Comparison of ENCODE assay signal across 18 cellular contexts in the genomic region with DNA sequence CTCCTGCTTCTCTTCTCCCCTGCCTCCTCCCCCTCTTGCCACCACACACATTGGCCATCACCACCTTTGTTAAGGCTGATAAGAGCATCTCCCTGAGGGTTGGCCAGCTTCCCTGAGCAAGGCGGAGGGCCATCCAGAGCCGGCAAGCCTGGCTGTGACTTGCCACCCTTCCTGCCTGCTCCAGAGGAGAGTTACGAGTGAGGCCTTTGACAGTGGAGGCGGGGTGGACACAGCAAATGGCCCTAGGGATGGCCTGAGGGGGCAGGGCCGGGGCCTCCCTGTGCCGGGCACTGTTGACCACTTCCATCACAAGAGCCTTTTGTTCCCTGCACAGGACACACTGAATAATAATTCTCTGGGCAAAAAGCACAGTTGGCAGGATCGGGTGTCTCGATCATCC. TPM values are rescaled to one million over a fixed set of nuclear protein-coding genes. Genes with fewer than 3 reads are reported as not detected.
A peak's percentile ranks its signal among the peaks of the same experiment; 100 is the strongest.
DNase-seq lines count a peak whose midpoint lies in the region; ATAC-seq and TF ChIP-seq lines count a peak whose summit lies in the region.
"Had no signal": no experiment of that assay in that cellular context is flagged by ENCODE, and none has a peak within 500 bp of the region (broad histone marks: within the 10 kb centered on the region; RNA-seq: fewer than 3 reads in every experiment).

No MANE protein-coding gene starts in this region.

- H3K4me3 ChIP-seq in left ventricle myocardium inferior = no peak overlapping the region
- peak overlapping the region; percentile 83 for H3K4me3 ChIP-seq in neuron (ENCODE audit: low read length)
- H3K4me3 ChIP-seq: BLaER1 had no signal

- no peak for TF ChIP-seq CTCF in left ventricle myocardium inferior (IDR thresholded peaks at IDR 0.05; ENCODE audit: borderline replicate concordance)

- no peak overlapping the region for H3K27ac Mint-ChIP-seq in activated CD8-positive, alpha-beta T cell treated with anti-CD3 and anti-CD28 coated beads, Interleukin-2, amount 10 ng/mL, durations not matched to agents 7 days and 5 days

- no peak overlapping the region for H3K4me3 Mint-ChIP-seq in activated CD8-positive, alpha-beta T cell treated with anti-CD3 and anti-CD28 coated beads, Interleukin-2, amount 10 ng/mL, durations not matched to agents 7 days and 5 days

- no peaks in the 10 kb centered on the region for H3K9me3 Mint-ChIP-seq in activated CD8-positive, alpha-beta T cell treated with anti-CD3 and anti-CD28 coated beads, Interleukin-2, amount 10 ng/mL, durations not matched to agents 7 days and 5 days (ENCODE audit: insufficient read depth)

- ATAC-seq in Right ventricle myocardium inferior (no peak), GM18870 (IDR thresholded peaks at IDR 0.05; ENCODE audit: unreplicated experiment) (no peak)
- no peak for ATAC-seq in activated CD8-positive, alpha-beta T cell treated with anti-CD3 and anti-CD28 coated beads, Interleukin-2, amount 10 ng/mL, durations not matched to agents 7 days and 5 days

- CTCF ChIA-PET in activated CD8-positive, alpha-beta T cell treated with anti-CD3 and anti-CD28 coated beads, Interleukin-2, amount 10 ng/mL, durations not matched to agents 7 days and 5 days (lab: Charles Lee) = no interaction called here

- H3K4me1 ChIP-seq in left ventricle myocardium inferior = peaks cover 31% of the 10 kb centered on the region
- peaks cover 31% of the 10 kb centered on the region for H3K4me1 ChIP-seq in neuron (ENCODE audit: insufficient read depth, low read length)

- peaks cover 17% of the 10 kb centered on the region for H3K4me1 Mint-ChIP-seq in activated CD8-positive, alpha-beta T cell treated with anti-CD3 and anti-CD28 coated beads, Interleukin-2, amount 10 ng/mL, durations not matched to agents 7 days and 5 days (ENCODE audit: low read depth)

- peak; percentile 28 for DNase-seq in Right ventricle myocardium inferior (ENCODE audit: missing footprints)
- DNase-seq in left ventricle myocardium inferior = no peak
- DNase-seq in head of caudate nucleus = peak; percentile 67 to 95 (median 88)
- no peak for DNase-seq in activated CD8-positive, alpha-beta T cell treated with anti-CD3 and anti-CD28 coated beads, Interleukin-2, amount 10 ng/mL, durations not matched to agents 7 days and 5 days
- DNase-seq in T-helper 2 cell = no peak
- no peak for DNase-seq in activated CD4-positive, CD25-positive, alpha-beta regulatory T cell (lab: John Stamatoyannopoulos, UW)
- DNase-seq: 8988T, DMS153, KBM-7, NCI-H2081 treated with DMSO at 0.1 percent for 48 hours, NCI-H524, SHP77, T-helper 1 cell had no signal

- no peak overlapping the region for H3K27ac ChIP-seq in left ventricle myocardium inferior (replicated peaks)
- H3K27ac ChIP-seq: BLaER1 had no signal

- peaks cover 19% of the 10 kb centered on the region for H3K27me3 Mint-ChIP-seq in activated CD8-positive, alpha-beta T cell treated with anti-CD3 and anti-CD28 coated beads, Interleukin-2, amount 10 ng/mL, durations not matched to agents 7 days and 5 days (ENCODE audit: low read depth)

- H3K9me3 ChIP-seq in left ventricle myocardium inferior (replicated peaks) = no peaks in the 10 kb centered on the region
- no peaks in the 10 kb centered on the region for H3K9me3 ChIP-seq in neuron (ENCODE audit: low read length)
- H3K9me3 ChIP-seq: BLaER1, pancreas had no signal

- POLR2A ChIA-PET in activated CD8-positive, alpha-beta T cell treated with anti-CD3 and anti-CD28 coated beads, Interleukin-2, amount 10 ng/mL, durations not matched to agents 7 days and 5 days (lab: Charles Lee) = interaction anchor here (0.6 kb wide), 1 partner anchor 14 kb away, joined by 3 read pairs; no protein-coding TSS in a partner anchor

- H3K36me3 Mint-ChIP-seq in activated CD8-positive, alpha-beta T cell treated with anti-CD3 and anti-CD28 coated beads, Interleukin-2, amount 10 ng/mL, durations not matched to agents 7 days and 5 days (ENCODE audit: low read depth) = no peaks in the 10 kb centered on the region

- H3K36me3 ChIP-seq in left ventricle myocardium inferior (peaks cover 6% of the 10 kb centered on the region), neuron (ENCODE audit: insufficient read depth, low read length) (peaks cover 23% of the 10 kb centered on the region)
- H3K36me3 ChIP-seq: BLaER1 had no signal

- no peaks in the 10 kb centered on the region for H3K27me3 ChIP-seq in left ventricle myocardium inferior (ENCODE audit: low read depth)
- H3K27me3 ChIP-seq in neuron (ENCODE audit: insufficient read depth, low read length) = no peaks in the 10 kb centered on the region
- H3K27me3 ChIP-seq: pancreas had no signal

- intact Hi-C loops in Right ventricle myocardium inferior (cut with DNase I) = no loop called here
- intact Hi-C loops in left ventricle myocardium inferior (cut with micrococcal nuclease) = no loop called here
- intact Hi-C loops in head of caudate nucleus (cut with DNase I) = loop anchor here (5.0 kb wide), 1 partner anchor 54 kb away; a partner anchor contains a TSS

- H2AFZ ChIP-seq in neuron (ENCODE audit: low read depth, low read length) = no peak overlapping the region

RNA-seq across cellular contexts. Expression of a gene that starts 5.4 kb away (rescaled TPM):
- total RNA-seq in Right ventricle myocardium inferior = not detected
- not detected for total RNA-seq in left ventricle myocardium inferior
- 1 to 10 TPM; 2.1 TPM for total RNA-seq in activated CD8-positive, alpha-beta T cell treated with anti-CD3 and anti-CD28 coated beads, Interleukin-2, amount 10 ng/mL, durations not matched to agents 7 days and 5 days

RNA-seq across cellular contexts. Expression of a gene that starts 16.0 kb away (rescaled TPM):
- total RNA-seq in Right ventricle myocardium inferior (10.4 TPM), left ventricle myocardium inferior (10.9 TPM)
- 10 to 100 TPM; 50.0 to 54.6 TPM for total RNA-seq in activated CD8-positive, alpha-beta T cell treated with anti-CD3 and anti-CD28 coated beads, Interleukin-2, amount 10 ng/mL, durations not matched to agents 7 days and 5 days

RNA-seq across cellular contexts. Expression of a gene that starts 16.2 kb away (rescaled TPM):
- total RNA-seq in Right ventricle myocardium inferior (5.9 TPM), left ventricle myocardium inferior (4.6 TPM)
- total RNA-seq in activated CD8-positive, alpha-beta T cell treated with anti-CD3 and anti-CD28 coated beads, Interleukin-2, amount 10 ng/mL, durations not matched to agents 7 days and 5 days = 1 to 10 TPM in 1 of 2 experiments, under 1 TPM in 1; 0.95 to 1.3 TPM

RNA-seq across cellular contexts. Expression of a gene that starts 20.8 kb away (rescaled TPM):
- total RNA-seq in Right ventricle myocardium inferior (not detected), left ventricle myocardium inferior (not detected)
- total RNA-seq in activated CD8-positive, alpha-beta T cell treated with anti-CD3 and anti-CD28 coated beads, Interleukin-2, amount 10 ng/mL, durations not matched to agents 7 days and 5 days = under 1 TPM; 0.44 to 0.71 TPM
- total RNA-seq: skeletal muscle tissue had no signal

RNA-seq across cellular contexts. Expression of a gene that starts 54.4 kb away (rescaled TPM):
- total RNA-seq in Right ventricle myocardium inferior (69.8 TPM), left ventricle myocardium inferior (62.2 TPM)
- 10 to 100 TPM; 24.4 to 28.1 TPM for total RNA-seq in activated CD8-positive, alpha-beta T cell treated with anti-CD3 and anti-CD28 coated beads, Interleukin-2, amount 10 ng/mL, durations not matched to agents 7 days and 5 days

Comparison
In these comparisons a context has a peak if more than half of its experiments do, and no peak if none do; other contexts are left out.
1. DNase-seq: peak in Right ventricle myocardium inferior (single experiment) and head of caudate nucleus (42 of 42); none in left ventricle myocardium inferior (single experiment), activated CD8-positive, alpha-beta T cell treated with anti-CD3 and anti-CD28 coated beads, Interleukin-2, amount 10 ng/mL, durations not matched to agents 7 days and 5 days (single experiment), T-helper 2 cell (0 of 5) and activated CD4-positive, CD25-positive, alpha-beta regulatory T cell (0 of 4).